Comparison of ENCODE assay signal across 22 cellular contexts in genomic region chr19:42057856-42058255, GRCh38. TPM values are rescaled to one million over a fixed set of nuclear protein-coding genes. Genes with fewer than 3 reads are reported as not detected.
"Had no signal": no experiment of that assay in that cellular context is flagged by ENCODE, and none has a peak within 500 bp of the region (broad histone marks: within the 10 kb centered on the region; RNA-seq: fewer than 3 reads in every experiment).

No MANE protein-coding gene starts in this region.

- H3K9ac ChIP-seq: SK-N-SH had no signal

- H3K4me3 ChIP-seq: ascending aorta, cardiac muscle cell, SJCRH30 had no signal

- H3K27me3 ChIP-seq: ascending aorta, cardiac muscle cell, SJCRH30 had no signal

- H3K36me3 ChIP-seq: cardiac muscle cell had no signal

- H3K4me2 ChIP-seq: SK-N-SH had no signal

- H3K9me3 ChIP-seq: ascending aorta, SJCRH30, SK-N-SH had no signal

- H3K27ac ChIP-seq: ascending aorta, cardiac muscle cell, SJCRH30 had no signal

- H3K4me1 ChIP-seq: ascending aorta had no signal

- DNase-seq: activated CD4-positive, alpha-beta T cell treated with anti-CD3 and anti-CD28 coated beads, Interleukin-2, amount 10 ng/mL, durations not matched to agents 24 days and 14 days; activated CD4-positive, alpha-beta T cell treated with anti-CD3 and anti-CD28 coated beads, Interleukin-2, amount 50 U/mL, for 4 hours; activated CD8-positive, alpha-beta T cell treated with anti-CD3 and anti-CD28 coated beads for 36 hours; activated gamma-delta T cell; activated naive CD4-positive, alpha-beta T cell treated with Interleukin-2 at 50 U/mL for 16 hours; activated naive CD8-positive, alpha-beta T cell treated with anti-CD3 and anti-CD28 coated beads, Interleukin-2, amount 10 ng/mL, durations not matched to agents 7 days and 5 days; activated T-cell treated with anti-CD3 and anti-CD28 coated beads, Interleukin-2, amount 50 U/mL, for 24 hours; amygdala; Karpas-422; KBM-7; NCI-H1105; NCI-H1417 treated with DMSO at 0.1 percent for 48 hours; NCI-H187 treated with DMSO at 0.1 percent for 48 hours; NCI-H2081 treated with DMSO at 0.1 percent for 48 hours; NCI-H510A; NCI-H69; SHP77; SJCRH30; SK-N-SH had no signal

RNA-seq across cellular contexts. Expression of gene GRIK5, which starts 12.2 kb away (rescaled TPM):
- total RNA-seq: RPMI7951 had no signal
